Comparison of ENCODE assay signal across 18 cellular contexts in genomic region chr14:27686137-27686536, GRCh38.
DNase-seq lines count a peak whose midpoint lies in the region; ATAC-seq, FAIRE-seq and TF ChIP-seq lines count a peak whose summit lies in the region.
"Had no signal": no experiment of that assay in that cellular context is flagged by ENCODE, and none has a peak within 500 bp of the region (broad histone marks: within the 10 kb centered on the region; RNA-seq: fewer than 3 reads in every experiment).

No MANE protein-coding gene starts in this region.

- H3K36me3 Mint-ChIP-seq in activated naive CD4-positive, alpha-beta T cell treated with anti-CD3 and anti-CD28 coated beads for 36 hours (ENCODE audit: low read depth) = no peaks in the 10 kb centered on the region
- H3K36me3 Mint-ChIP-seq: CD4-positive, CD25-positive, alpha-beta regulatory T cell had no signal

- H3K4me1 Mint-ChIP-seq in activated naive CD4-positive, alpha-beta T cell treated with anti-CD3 and anti-CD28 coated beads for 36 hours (ENCODE audit: low read depth) = no peaks in the 10 kb centered on the region
- H3K4me1 Mint-ChIP-seq: CD4-positive, CD25-positive, alpha-beta regulatory T cell had no signal

- H3K9ac ChIP-seq in endothelial cell of umbilical vein (replicated peaks; ENCODE audit: extremely low read depth, insufficient read depth, low read length) = no peak overlapping the region
- H3K9ac ChIP-seq: KMS-11 had no signal

- no peak for ATAC-seq in body of pancreas
- ATAC-seq: GM12878, Panc1 had no signal

- no peaks in the 10 kb centered on the region for H3K36me3 ChIP-seq in endothelial cell of umbilical vein (ENCODE audit: control insufficient read depth in 2 of 2, extremely low read depth in 1 of 2, insufficient read depth in 2 of 2, low read length in 2 of 2)
- no peaks in the 10 kb centered on the region for H3K36me3 ChIP-seq in body of pancreas (replicated peaks in 1 of 2; ENCODE audit: insufficient read depth in 1 of 2, low read depth in 2 of 2)
- H3K36me3 ChIP-seq: SJCRH30 had no signal

- H3K27ac ChIP-seq in endothelial cell of umbilical vein (ENCODE audit: insufficient read depth, low read depth, low read length) = no peak overlapping the region
- H3K27ac ChIP-seq in body of pancreas = no peak overlapping the region
- H3K27ac ChIP-seq: KMS-11, SJCRH30 had no signal

- no peak overlapping the region for H2AFZ ChIP-seq in endothelial cell of umbilical vein (ENCODE audit: low read depth, low read length)

- dilution Hi-C loops in endothelial cell of umbilical vein (cut with MboI; ENCODE audit: extremely low pct_ligation_motif_present, low sequenced_read_pairs) = no loop called here

- H3K27ac Mint-ChIP-seq in activated naive CD4-positive, alpha-beta T cell treated with anti-CD3 and anti-CD28 coated beads for 36 hours = no peak overlapping the region
- H3K27ac Mint-ChIP-seq: CD4-positive, CD25-positive, alpha-beta regulatory T cell had no signal

- TF ChIP-seq CTCF in endothelial cell of umbilical vein (IDR thresholded peaks at IDR 0.05; ENCODE audit: extremely low read depth in 1 of 2, insufficient read depth in 1 of 2, low read depth in 1 of 2, low read length in 2 of 2) (no peak), body of pancreas (IDR thresholded peaks at IDR 0.05) (no peak)

- H3K4me3 Mint-ChIP-seq in activated naive CD4-positive, alpha-beta T cell treated with anti-CD3 and anti-CD28 coated beads for 36 hours = no peak overlapping the region
- H3K4me3 Mint-ChIP-seq: CD4-positive, CD25-positive, alpha-beta regulatory T cell had no signal

- no peaks in the 10 kb centered on the region for H4K20me1 ChIP-seq in endothelial cell of umbilical vein (replicated peaks; ENCODE audit: control insufficient read depth, extremely low read depth, insufficient read depth, low read length)

- 17 to 31% methylated on average over 1 of the region's 1 CpG for WGBS in body of pancreas, 2 donors

- H3K4me3 ChIP-seq in endothelial cell of umbilical vein (replicated peaks in 1 of 3; ENCODE audit: insufficient read depth in 1 of 3, low read depth in 1 of 3, low read length in 3 of 3) (no peak overlapping the region), body of pancreas (no peak overlapping the region)
- H3K4me3 ChIP-seq: GM12878, SJCRH30 had no signal

- intact Hi-C loops in endothelial cell of umbilical vein (cut with micrococcal nuclease) = loop anchor here (10.0 kb wide), 1 partner anchor 719 kb away; no protein-coding TSS in a partner anchor
- intact Hi-C loops in activated naive CD4-positive, alpha-beta T cell treated with anti-CD3 and anti-CD28 coated beads for 36 hours (cut with micrococcal nuclease) = no loop called here
- intact Hi-C loops in body of pancreas (cut with DNase I) = no loop called here

- H3K4me1 ChIP-seq in endothelial cell of umbilical vein (ENCODE audit: control insufficient read depth, extremely low read depth, insufficient read depth, low read length) (peaks cover 11% of the 10 kb centered on the region), body of pancreas (no peaks in the 10 kb centered on the region)
- H3K4me1 ChIP-seq: SJCRH30 had no signal

- no peaks in the 10 kb centered on the region for H3K27me3 ChIP-seq in endothelial cell of umbilical vein (ENCODE audit: control insufficient read depth in 2 of 2, insufficient read depth in 2 of 2, low read length in 2 of 2)
- no peaks in the 10 kb centered on the region for H3K27me3 ChIP-seq in body of pancreas

- in situ Hi-C loops in KBM-7 (cut with MboI; ENCODE audit: low pct_unique_long_range_greater_than_20kb, low sequenced_read_pairs) = no loop called here

- no peaks in the 10 kb centered on the region for H3K9me3 ChIP-seq in endothelial cell of umbilical vein (replicated peaks; ENCODE audit: control insufficient read depth, insufficient read depth, low read length)
- H3K9me3 ChIP-seq in body of pancreas = no peaks in the 10 kb centered on the region
- H3K9me3 ChIP-seq: SJCRH30 had no signal

- no peaks in the 10 kb centered on the region for H3K9me1 ChIP-seq in endothelial cell of umbilical vein (replicated peaks; ENCODE audit: control insufficient read depth, extremely low read depth, insufficient read depth, low read length)

- POLR2A ChIA-PET in endothelial cell of umbilical vein (lab: Charles Lee) = no interaction called here

- no peak for FAIRE-seq in endothelial cell of umbilical vein (lab: Jason Lieb, UNC)
- FAIRE-seq: GM12878 had no signal

- TF ChIP-seq POLR2A in endothelial cell of umbilical vein (IDR thresholded peaks at IDR 0.05; ENCODE audit: low read depth, low read length) (no peak), body of pancreas (IDR thresholded peaks at IDR 0.05) (no peak)

- CTCF ChIA-PET in endothelial cell of umbilical vein (lab: Charles Lee) = no interaction called here
- CTCF ChIA-PET in activated naive CD4-positive, alpha-beta T cell treated with anti-CD3 and anti-CD28 coated beads for 36 hours (lab: Charles Lee) = no interaction called here

- no peaks in the 10 kb centered on the region for H3K27me3 Mint-ChIP-seq in activated naive CD4-positive, alpha-beta T cell treated with anti-CD3 and anti-CD28 coated beads for 36 hours (ENCODE audit: low read depth)
- H3K27me3 Mint-ChIP-seq: CD4-positive, CD25-positive, alpha-beta regulatory T cell had no signal

- DNase-seq in HS-5 (ENCODE audit: low read depth) (peak; percentile 10), RKO (ENCODE audit: low spot score) (peak; percentile 35), endothelial cell of umbilical vein (ENCODE audit: low read depth, low spot score) (peak; percentile 29), KBM-7 (no peak), body of pancreas (no peak)
- DNase-seq in activated naive CD4-positive, alpha-beta T cell treated with anti-CD3 and anti-CD28 coated beads for 36 hours = no peak
- DNase-seq in stimulated activated CD4-positive, alpha-beta T cell treated with anti-CD3 and anti-CD28 coated beads, Interleukin-1b, Interleukin-23, amount 100 ng/mL, for 48 hours = no peak
- DNase-seq: CD4-positive, CD25-positive, alpha-beta regulatory T cell; DMS79 treated with DMSO at 0.1 percent for 48 hours; GOT3; NCI-H1092 treated with DMSO at 0.1 percent for 48 hours; NCI-H1436 treated with DMSO at 0.1 percent for 48 hours; NCI-H1930; SJCRH30; T-helper 1 cell had no signal

- H3K4me2 ChIP-seq in endothelial cell of umbilical vein (ENCODE audit: insufficient read depth, low read length) = no peak overlapping the region
- H3K4me2 ChIP-seq: KMS-11 had no signal

- no TSS peak for BruUV-seq in endothelial cell of umbilical vein (replicated peaks; lab: Mats Ljungman, UMichigan)

- H3K79me2 ChIP-seq in endothelial cell of umbilical vein (ENCODE audit: control insufficient read depth, insufficient read depth, low read length) = no peaks in the 10 kb centered on the region

- H3K9me3 Mint-ChIP-seq in activated naive CD4-positive, alpha-beta T cell treated with anti-CD3 and anti-CD28 coated beads for 36 hours = peaks cover 2% of the 10 kb centered on the region

TF ChIP-seq in endothelial cell of umbilical vein, 7 proteins besides CTCF, POLR2A, EP300 and RAD21:
- TF ChIP-seq JUN (IDR thresholded peaks at IDR 0.05; ENCODE audit: borderline replicate concordance, insufficient read depth, insufficient read length, low read depth) (no peak), GATA2 (IDR thresholded peaks at IDR 0.05; ENCODE audit: insufficient read depth, insufficient read length, low read depth, low read length) (peak; percentile 49), FOS (IDR thresholded peaks at IDR 0.05; ENCODE audit: borderline replicate concordance, insufficient read depth, low read length) (peak; percentile 11), POLR2AphosphoS5 (IDR thresholded peaks at IDR 0.05; ENCODE audit: insufficient read depth, low read depth, low read length) (no peak)

Comparison
In these comparisons a context has a peak if more than half of its experiments do, and no peak if none do; other contexts are left out.
1. DNase-seq: peak in HS-5 (single experiment), RKO (single experiment) and endothelial cell of umbilical vein (single experiment); none in KBM-7 (single experiment), activated naive CD4-positive, alpha-beta T cell treated with anti-CD3 and anti-CD28 coated beads for 36 hours (single experiment), stimulated activated CD4-positive, alpha-beta T cell treated with anti-CD3 and anti-CD28 coated beads, Interleukin-1b, Interleukin-23, amount 100 ng/mL, for 48 hours (single experiment) and body of pancreas (0 of 4).